Comparison of ENCODE assay signal across 8 cellular contexts in genomic region chr18:76686737-76687231, GRCh38.
DNase-seq lines count a peak whose midpoint lies in the region; ATAC-seq and TF ChIP-seq lines count a peak whose summit lies in the region.

No MANE protein-coding gene starts in this region.

- H3K9me3 ChIP-seq in CD8-positive, alpha-beta T cell (ENCODE audit: low read length), result no peaks in the 10 kb centered on the region

- CTCF ChIA-PET in CD8-positive, alpha-beta T cell (lab: Charles Lee), result interaction anchor here (0.8 to 0.9 kb wide), 3 partner anchors 15 to 290 kb away, joined by 3 to 5 read pairs (median 3); no protein-coding TSS in a partner anchor

- no peaks in the 10 kb centered on the region for H3K36me3 ChIP-seq in CD8-positive, alpha-beta T cell (ENCODE audit: insufficient read depth, low read length)

- intact Hi-C loops in CD8-positive, alpha-beta T cell (cut with DNase I, micrococcal nuclease), result loop anchor here in 1 of 2 experiments (1.0 kb wide), 1 partner anchor 287 kb away; no protein-coding TSS in a partner anchor
- intact Hi-C loops in Right ventricle myocardium superior (cut with DNase I) (loop anchor here (5.0 kb wide), 1 partner anchor 289 kb away; no protein-coding TSS in a partner anchor), posterior vena cava (cut with DNase I) (loop anchor here (5.0 to 10.0 kb wide), 2 partner anchors 72 to 289 kb away; no protein-coding TSS in a partner anchor)

- no peaks in the 10 kb centered on the region for H3K27me3 ChIP-seq in CD8-positive, alpha-beta T cell (ENCODE audit: insufficient read depth, low read length)

- DNase-seq in CD8-positive, alpha-beta T cell, result no peak
- DNase-seq in NCI-H774 (lab: John Stamatoyannopoulos, UW), result peak; percentile 45
- DNase-seq in activated naive CD8-positive, alpha-beta T cell treated with anti-CD3 and anti-CD28 coated beads, Interleukin-2, amount 50 U/mL, for 24 hours, result peak; percentile 14
- peak; percentile 55 for DNase-seq in Right ventricle myocardium superior
- peak; percentile 89 for DNase-seq in posterior vena cava (ENCODE audit: low spot score)

- H3K9me3 Mint-ChIP-seq in CD8-positive, alpha-beta T cell, result no peaks in the 10 kb centered on the region
- no peaks in the 10 kb centered on the region for H3K9me3 Mint-ChIP-seq in activated naive CD8-positive, alpha-beta T cell treated with anti-CD3 and anti-CD28 coated beads, Interleukin-2, amount 50 U/mL, for 24 hours

- no peaks in the 10 kb centered on the region for H3K36me3 Mint-ChIP-seq in CD8-positive, alpha-beta T cell
- no peaks in the 10 kb centered on the region for H3K36me3 Mint-ChIP-seq in activated naive CD8-positive, alpha-beta T cell treated with anti-CD3 and anti-CD28 coated beads, Interleukin-2, amount 50 U/mL, for 24 hours (ENCODE audit: low read depth)

- POLR2A ChIA-PET in CD8-positive, alpha-beta T cell (lab: Charles Lee), result no interaction called here

- H3K4me3 ChIP-seq in CD8-positive, alpha-beta T cell (ENCODE audit: low read depth, low read length), result no peak overlapping the region

- no peak overlapping the region for H3K4me3 Mint-ChIP-seq in CD8-positive, alpha-beta T cell
- H3K4me3 Mint-ChIP-seq in activated naive CD8-positive, alpha-beta T cell treated with anti-CD3 and anti-CD28 coated beads, Interleukin-2, amount 50 U/mL, for 24 hours, result peak overlapping the region; percentile 30

- no peak overlapping the region for H3K27ac ChIP-seq in CD8-positive, alpha-beta T cell (ENCODE audit: low read depth, low read length)

- H3K4me1 Mint-ChIP-seq in CD8-positive, alpha-beta T cell (ENCODE audit: low read depth), result peaks cover 7% of the 10 kb centered on the region
- H3K4me1 Mint-ChIP-seq in activated naive CD8-positive, alpha-beta T cell treated with anti-CD3 and anti-CD28 coated beads, Interleukin-2, amount 50 U/mL, for 24 hours, result peaks cover 18% of the 10 kb centered on the region

- TF ChIP-seq CTCF in CD8-positive, alpha-beta T cell (IDR thresholded peaks at IDR 0.05), result no peak

- no peak overlapping the region for H3K27ac Mint-ChIP-seq in CD8-positive, alpha-beta T cell
- peak overlapping the region; percentile 40 for H3K27ac Mint-ChIP-seq in activated naive CD8-positive, alpha-beta T cell treated with anti-CD3 and anti-CD28 coated beads, Interleukin-2, amount 50 U/mL, for 24 hours

- H3K4me1 ChIP-seq in CD8-positive, alpha-beta T cell (ENCODE audit: insufficient read depth, low read length), result no peaks in the 10 kb centered on the region

- H3K27me3 Mint-ChIP-seq in CD8-positive, alpha-beta T cell (ENCODE audit: low read depth), result peaks cover 34% of the 10 kb centered on the region
- peaks cover 52% of the 10 kb centered on the region for H3K27me3 Mint-ChIP-seq in activated naive CD8-positive, alpha-beta T cell treated with anti-CD3 and anti-CD28 coated beads, Interleukin-2, amount 50 U/mL, for 24 hours

- peak; percentile 42 for ATAC-seq in CD8-positive, alpha-beta T cell
- ATAC-seq in GM18870 (IDR thresholded peaks at IDR 0.05; ENCODE audit: unreplicated experiment) (peak; percentile 57), HG03565 (IDR thresholded peaks at IDR 0.05; ENCODE audit: unreplicated experiment) (peak; percentile 68), Right ventricle myocardium superior (ENCODE audit: poor library complexity) (peak; percentile 90), HG03571 (IDR thresholded peaks at IDR 0.05; ENCODE audit: unreplicated experiment) (no peak)
- peak; percentile 36 for ATAC-seq in activated naive CD8-positive, alpha-beta T cell treated with anti-CD3 and anti-CD28 coated beads, Interleukin-2, amount 50 U/mL, for 24 hours

Comparison
In these comparisons a context has a peak if more than half of its experiments do, and no peak if none do; other contexts are left out.
1. DNase-seq: peak in NCI-H774 (single experiment), activated naive CD8-positive, alpha-beta T cell treated with anti-CD3 and anti-CD28 coated beads, Interleukin-2, amount 50 U/mL, for 24 hours (single experiment), Right ventricle myocardium superior (single experiment) and posterior vena cava (single experiment); none in CD8-positive, alpha-beta T cell (0 of 7).